In the genomic region with DNA sequence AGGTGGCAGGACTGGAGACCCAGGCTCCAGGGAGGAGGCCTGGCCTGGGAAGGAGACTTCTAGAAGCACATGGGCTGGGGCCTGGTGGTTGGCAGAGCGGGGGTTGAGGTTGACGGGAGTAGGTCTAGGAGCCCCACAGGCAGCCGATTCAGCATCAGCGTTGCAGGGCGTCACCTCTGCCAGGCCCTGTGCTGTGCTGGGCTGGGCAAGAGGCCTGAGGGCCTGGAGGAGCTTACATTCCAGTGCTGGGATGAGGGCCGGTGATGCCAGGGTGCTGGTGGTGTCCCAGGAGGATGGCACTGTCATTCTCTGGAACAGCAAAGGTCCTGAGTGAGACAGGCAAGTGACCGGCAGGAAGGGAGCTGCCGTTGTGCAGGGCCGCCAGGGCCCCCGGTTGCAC, we compare ENCODE assay signal across 37 cellular contexts.
DNase-seq lines count a peak whose midpoint lies in the region; ATAC-seq, FAIRE-seq and TF ChIP-seq lines count a peak whose summit lies in the region.
"Had no signal": no experiment of that assay in that cellular context is flagged by ENCODE, and none has a peak within 500 bp of the region (broad histone marks: within the 10 kb centered on the region; RNA-seq: fewer than 3 reads in every experiment).

No MANE protein-coding gene starts in this region.

- WGBS in H9 (ENCODE audit: extremely low coverage, insufficient read length, low lambda C conversion rate) = no CpG with 5 or more reads among the region's 10 CpGs
- no CpG with 5 or more reads among the region's 10 CpGs for WGBS in neuronal stem cell (ENCODE audit: extremely low coverage in 2 of 2, insufficient read length in 2 of 2, insufficient replicate concordance in 1 of 2), 2 donors

- H3K4me3 ChIP-seq in kidney (ENCODE audit: low read length in 2 of 2) (no peak overlapping the region), neuronal stem cell (ENCODE audit: low read length in 2 of 2) (no peak overlapping the region), MG63 (no peak overlapping the region), upper lobe of right lung (no peak overlapping the region)
- H3K4me3 ChIP-seq: A549; BLaER1; BLaER1 treated with 17β-estradiol and CSF1 and Interleukin-3, amounts not matched to agents 10 nM and 100 nM had no signal

- H3K36me3 Mint-ChIP-seq in H9 (ENCODE audit: insufficient read depth in 1 of 3, low read depth in 3 of 3) = no peaks in the 10 kb centered on the region
- H3K36me3 Mint-ChIP-seq: CD14-positive monocyte; CD4-positive, alpha-beta memory T cell; CD4-positive, CD25-positive, alpha-beta regulatory T cell; CD8-positive, alpha-beta memory T cell; CD8-positive, alpha-beta T cell had no signal

- TF ChIP-seq CTCF in H9 (conservative IDR thresholded peaks at IDR 0.05) = no peak
- no peak for TF ChIP-seq CTCF in kidney (IDR thresholded peaks at IDR 0.05; ENCODE audit: borderline replicate concordance, extremely low read depth, insufficient read depth)
- TF ChIP-seq CTCF in upper lobe of right lung (IDR thresholded peaks at IDR 0.05) = no peak

- peaks cover 0 to 5% of the 10 kb centered on the region in 2 experiments; a peak in 2 of 5 replicates for H3K9me3 Mint-ChIP-seq in H9
- H3K9me3 Mint-ChIP-seq: CD4-positive, alpha-beta T cell; CD4-positive, CD25-positive, alpha-beta regulatory T cell; CD8-positive, alpha-beta T cell had no signal

- H3K4me1 ChIP-seq in H9 (ENCODE audit: insufficient read depth, low read length) (no peaks in the 10 kb centered on the region), kidney (ENCODE audit: control insufficient read depth in 1 of 2, insufficient read depth in 1 of 2, low read depth in 1 of 2, low read length in 2 of 2) (no peaks in the 10 kb centered on the region), neuronal stem cell (ENCODE audit: control insufficient read depth in 2 of 2, insufficient read depth in 1 of 2, low read depth in 1 of 2, low read length in 2 of 2) (peaks cover 0 to 4% of the 10 kb centered on the region in 2 donors), upper lobe of right lung (no peaks in the 10 kb centered on the region)
- H3K4me1 ChIP-seq: BE2C, BLaER1, Caco-2 had no signal

- no peak overlapping the region for H3K9ac ChIP-seq in H9 (ENCODE audit: extremely low read depth, insufficient read length, low read length)
- H3K9ac ChIP-seq in kidney (ENCODE audit: low read length in 2 of 2) = no peak overlapping the region
- no peak overlapping the region for H3K9ac ChIP-seq in neuronal stem cell (ENCODE audit: low read depth, low read length, poor library complexity)
- H3K9ac ChIP-seq: BLaER1; BLaER1 treated with 17β-estradiol and CSF1 and Interleukin-3, amounts not matched to agents 10 nM and 100 nM had no signal

- H3K36me3 ChIP-seq in kidney (ENCODE audit: control insufficient read depth in 1 of 2, insufficient read depth in 2 of 2, low read length in 2 of 2) = no peaks in the 10 kb centered on the region
- no peaks in the 10 kb centered on the region for H3K36me3 ChIP-seq in neuronal stem cell (replicated peaks in 1 of 2; ENCODE audit: control insufficient read depth in 2 of 2, insufficient read depth in 2 of 2, low read length in 2 of 2)
- no peaks in the 10 kb centered on the region for H3K36me3 ChIP-seq in MG63
- H3K36me3 ChIP-seq in upper lobe of right lung = no peaks in the 10 kb centered on the region
- H3K36me3 ChIP-seq: BE2C; BLaER1; BLaER1 treated with 17β-estradiol and CSF1 and Interleukin-3, amounts not matched to agents 10 nM and 100 nM had no signal

- H4K91ac ChIP-seq in H9 (ENCODE audit: insufficient read length, low read depth, low read length) (no peak overlapping the region), neuronal stem cell (ENCODE audit: low read depth, low read length, poor library complexity) (no peak overlapping the region)

- H3K4ac ChIP-seq in H9 (ENCODE audit: low read depth, low read length) (no peak overlapping the region), neuronal stem cell (ENCODE audit: low read length) (no peak overlapping the region)

- H2BK15ac ChIP-seq in H9 (ENCODE audit: low read depth, low read length) (no peak overlapping the region), neuronal stem cell (ENCODE audit: low read length) (peak overlapping the region; percentile 46)

- no peak overlapping the region for H2AK5ac ChIP-seq in H9 (ENCODE audit: insufficient read length, low read length)
- H2AK5ac ChIP-seq in neuronal stem cell (ENCODE audit: low read depth, low read length) = peak overlapping the region; percentile 68

- H3K27ac Mint-ChIP-seq in H9 = peak overlapping the region in 1 of 3 experiments; percentile 53; a peak in 1 of 7 replicates
- H3K27ac Mint-ChIP-seq: B cell; CD14-positive monocyte; CD4-positive, alpha-beta memory T cell; CD4-positive, alpha-beta T cell; CD4-positive, CD25-positive, alpha-beta regulatory T cell; CD8-positive, alpha-beta T cell had no signal

- no peaks in the 10 kb centered on the region for H3K23me2 ChIP-seq in H9 (ENCODE audit: insufficient read length, low read depth, low read length, poor library complexity, severe bottlenecking)

- H2AFZ ChIP-seq in H9 (ENCODE audit: low read length) = no peak overlapping the region
- no peak overlapping the region for H2AFZ ChIP-seq in neuronal stem cell (ENCODE audit: low read length)

- no peak overlapping the region for H3K56ac ChIP-seq in H9 (ENCODE audit: insufficient read length, low read depth, low read length)

- H2BK12ac ChIP-seq in H9 (ENCODE audit: insufficient read length, low read depth, low read length) (no peak overlapping the region), neuronal stem cell (ENCODE audit: low read length) (no peak overlapping the region)

- H3K27me3 Mint-ChIP-seq in H9 (ENCODE audit: low read depth) = peaks cover 20% of the 10 kb centered on the region
- H3K27me3 Mint-ChIP-seq: CD4-positive, alpha-beta T cell; CD4-positive, CD25-positive, alpha-beta regulatory T cell had no signal

- H3K18ac ChIP-seq in H9 (ENCODE audit: insufficient read length, low read depth, low read length) = no peak overlapping the region
- H3K18ac ChIP-seq in neuronal stem cell (ENCODE audit: low read length) = peak overlapping the region; percentile 70

- H3T11ph ChIP-seq in H9 (ENCODE audit: low read length) = no peak overlapping the region

- H3K9me3 ChIP-seq in H9 (ENCODE audit: control insufficient read depth, low read depth, low read length) (no peaks in the 10 kb centered on the region), kidney (ENCODE audit: control insufficient read depth in 1 of 2, low read length in 2 of 2) (no peaks in the 10 kb centered on the region), neuronal stem cell (replicated peaks in 1 of 2; ENCODE audit: control insufficient read depth in 2 of 2, insufficient read depth in 1 of 2, low read depth in 1 of 2, low read length in 2 of 2) (peaks cover 0 to 5% of the 10 kb centered on the region in 2 donors), MG63 (no peaks in the 10 kb centered on the region), upper lobe of right lung (no peaks in the 10 kb centered on the region)
- H3K9me3 ChIP-seq: A549; BE2C; BLaER1; BLaER1 treated with 17β-estradiol and CSF1 and Interleukin-3, amounts not matched to agents 10 nM and 100 nM; Caco-2 had no signal

- H2BK20ac ChIP-seq in H9 (ENCODE audit: low read depth, low read length, poor library complexity, severe bottlenecking) = no peak overlapping the region

- DNase-seq in Right ventricle myocardium superior (peak; percentile 8), cardiac septum (ENCODE audit: low spot score) (no peak), H9 (no peak), kidney (peak; percentile 66), neuronal stem cell (ENCODE audit: low spot score) (no peak), middle frontal gyrus (ENCODE audit: extremely low spot score, low spot score) (no peak), MG63 (no peak), upper lobe of right lung (no peak)
- DNase-seq: 8988T; ACHN; AML-193; BE2C; C1 segment of cervical spinal cord; Caco-2; Calu3; CD4-positive, alpha-beta memory T cell; CD4-positive, alpha-beta T cell; CD4-positive, CD25-positive, alpha-beta regulatory T cell; CD8-positive, alpha-beta memory T cell; CD8-positive, alpha-beta T cell; COR-L47; DMS 273 treated with DMSO at 0.1 percent for 48 hours; DMS153; DMS53; DMS79; DMS79 treated with DMSO at 0.1 percent for 48 hours; DND-41; EL had no signal

- H2BK5ac ChIP-seq in H9 (ENCODE audit: insufficient read length, low read length) (no peak overlapping the region), neuronal stem cell (ENCODE audit: low read length) (no peak overlapping the region)

- no peak overlapping the region for H4K5ac ChIP-seq in H9 (ENCODE audit: insufficient read length, low read depth, low read length)

- H4K8ac ChIP-seq in H9 (replicated peaks; ENCODE audit: insufficient read length, low read depth, low read length) = no peak overlapping the region
- H4K8ac ChIP-seq in neuronal stem cell (ENCODE audit: low read depth, low read length) = no peak overlapping the region

- intact Hi-C loops in Right ventricle myocardium superior (cut with DNase I) = no loop called here
- intact Hi-C loops in cardiac septum (cut with DNase I) = no loop called here
- intact Hi-C loops in kidney (cut with DNase I) = no loop called here
- intact Hi-C loops in upper lobe of right lung (cut with DNase I) = no loop called here

- H3K14ac ChIP-seq in H9 (ENCODE audit: insufficient read depth, low read length) (peak overlapping the region; percentile 20; the same call in 1 of the 2 replicates), neuronal stem cell (ENCODE audit: low read length) (no peak overlapping the region)

- ATAC-seq in Right ventricle myocardium superior (ENCODE audit: poor library complexity) = no peak
- no peak for ATAC-seq in upper lobe of right lung
- ATAC-seq: A549; CD8-positive, alpha-beta T cell had no signal

- H2BK120ac ChIP-seq in H9 (ENCODE audit: low read depth, low read length, poor library complexity, severe bottlenecking) = no peak overlapping the region
- H2BK120ac ChIP-seq in neuronal stem cell (ENCODE audit: low read depth, low read length) = no peak overlapping the region

- peaks cover 12 to 14% of the 10 kb centered on the region in 2 experiments for H3K4me1 Mint-ChIP-seq in H9
- H3K4me1 Mint-ChIP-seq: B cell; CD14-positive monocyte; CD4-positive, alpha-beta memory T cell; CD4-positive, CD25-positive, alpha-beta regulatory T cell; CD8-positive, alpha-beta memory T cell had no signal

- no peak overlapping the region for H3K27ac ChIP-seq in H9 (ENCODE audit: insufficient read length, low read depth, low read length)
- H3K27ac ChIP-seq in kidney (ENCODE audit: low read depth in 2 of 2, low read length in 2 of 2) = no peak overlapping the region
- H3K27ac ChIP-seq in neuronal stem cell (replicated peaks; ENCODE audit: low read length) = no peak overlapping the region
- H3K27ac ChIP-seq in upper lobe of right lung = no peak overlapping the region
- H3K27ac ChIP-seq: 22Rv1; BLaER1; BLaER1 treated with 17β-estradiol and CSF1 and Interleukin-3, amounts not matched to agents 10 nM and 100 nM; C4-2B had no signal

- no peaks in the 10 kb centered on the region for H3K79me2 ChIP-seq in H9 (ENCODE audit: insufficient read depth, low read length)

- H3K23ac ChIP-seq in H9 (ENCODE audit: insufficient read length, low read depth, low read length) (no peak overlapping the region), neuronal stem cell (ENCODE audit: low read depth, low read length, poor library complexity) (peak overlapping the region; percentile 1)

- H4K20me1 ChIP-seq in H9 (ENCODE audit: control insufficient read depth, insufficient read depth, insufficient read length) = no peaks in the 10 kb centered on the region
- H4K20me1 ChIP-seq: BLaER1 had no signal

- H3K4me3 Mint-ChIP-seq in H9 = no peak overlapping the region
- H3K4me3 Mint-ChIP-seq: B cell; CD14-positive monocyte; CD4-positive, alpha-beta memory T cell; CD4-positive, alpha-beta T cell; CD4-positive, CD25-positive, alpha-beta regulatory T cell; CD8-positive, alpha-beta memory T cell; CD8-positive, alpha-beta T cell had no signal

- H3K27me3 ChIP-seq in H9 (ENCODE audit: insufficient read depth, low read length) (no peaks in the 10 kb centered on the region), neuronal stem cell (ENCODE audit: control insufficient read depth in 3 of 3, insufficient read depth in 3 of 3, low read depth in 1 of 3, low read length in 3 of 3) (peaks cover 0 to 8% (median 0%) of the 10 kb centered on the region in 3 experiments), MG63 (no peaks in the 10 kb centered on the region), upper lobe of right lung (no peaks in the 10 kb centered on the region)
- H3K27me3 ChIP-seq: BE2C; BLaER1; BLaER1 treated with 17β-estradiol and CSF1 and Interleukin-3, amounts not matched to agents 10 nM and 100 nM had no signal

- H3K79me1 ChIP-seq in H9 (ENCODE audit: insufficient read depth, low read depth, low read length, poor library complexity, severe bottlenecking) (no peaks in the 10 kb centered on the region), neuronal stem cell (ENCODE audit: low read depth, low read length) (no peaks in the 10 kb centered on the region)

- FAIRE-seq in kidney (lab: Jason Lieb, UNC) = no peak
- FAIRE-seq: A204.1, A549, D721Med had no signal

- H3K4me2 ChIP-seq in H9 (ENCODE audit: insufficient read depth, insufficient read length, low read length) (no peak overlapping the region), neuronal stem cell (ENCODE audit: insufficient read depth, low read length, poor library complexity, severe bottlenecking) (no peak overlapping the region)
- H3K4me2 ChIP-seq: A549; BLaER1; BLaER1 treated with 17β-estradiol and CSF1 and Interleukin-3, amounts not matched to agents 10 nM and 100 nM had no signal

Comparison
In these comparisons a context has a peak if more than half of its experiments do, and no peak if none do; other contexts are left out.
1. DNase-seq: peak in Right ventricle myocardium superior (single experiment) and kidney (single experiment); none in cardiac septum (single experiment), H9 (single experiment), neuronal stem cell (single experiment), middle frontal gyrus (single experiment), MG63 (single experiment) and upper lobe of right lung (single experiment).